ENCODE assay signal across 20 cellular contexts in genomic region chr6:149888659-149889058, GRCh38. TPM values are rescaled to one million over a fixed set of nuclear protein-coding genes. Genes with fewer than 3 reads are reported as not detected.
A peak's percentile ranks its signal among the peaks of the same experiment; 100 is the strongest.
DNase-seq lines count a peak whose midpoint lies in the region; ATAC-seq, FAIRE-seq and TF ChIP-seq lines count a peak whose summit lies in the region.
"Had no signal": no experiment of that assay in that cellular context is flagged by ENCODE, and none has a peak within 500 bp of the region (broad histone marks: within the 10 kb centered on the region; RNA-seq: fewer than 3 reads in every experiment).

No MANE protein-coding gene starts in this region.

- TF ChIP-seq CTCF in fibroblast of lung (conservative IDR thresholded peaks at IDR 0.05 in 1 of 2, IDR thresholded peaks at IDR 0.05 in 1 of 2; ENCODE audit: low read depth in 1 of 2, low read length in 2 of 2) (no peak), type B pancreatic cell (conservative IDR thresholded peaks at IDR 0.05) (no peak)

- no peak overlapping the region for H2AFZ ChIP-seq in fibroblast of lung (ENCODE audit: low read length)
- H2AFZ ChIP-seq: GM23338 had no signal

- no peaks in the 10 kb centered on the region for H4K20me1 ChIP-seq in fibroblast of lung (ENCODE audit: control insufficient read depth, extremely low read depth, insufficient read depth, low read length)

- no peaks in the 10 kb centered on the region for H3K9me3 ChIP-seq in fibroblast of lung (ENCODE audit: control insufficient read depth, insufficient read depth, low read depth, low read length)
- H3K9me3 ChIP-seq: upper lobe of right lung had no signal

- no peaks in the 10 kb centered on the region for H3K27me3 ChIP-seq in fibroblast of lung (ENCODE audit: control insufficient read depth, insufficient read depth, low read length)
- H3K27me3 ChIP-seq: upper lobe of right lung had no signal

- POLR2A ChIA-PET in naive thymus-derived CD8-positive, alpha-beta T cell (lab: Charles Lee) = no interaction called here

- H3K36me3 Mint-ChIP-seq in type B pancreatic cell = no peaks in the 10 kb centered on the region
- no peaks in the 10 kb centered on the region for H3K36me3 Mint-ChIP-seq in naive thymus-derived CD8-positive, alpha-beta T cell
- H3K36me3 Mint-ChIP-seq: activated CD4-positive, alpha-beta memory T cell treated with anti-CD3 and anti-CD28 coated beads for 36 hours had no signal

- no peak overlapping the region for H3K27ac ChIP-seq in fibroblast of lung (ENCODE audit: insufficient read depth, low read length)
- H3K27ac ChIP-seq: coronary artery, upper lobe of right lung had no signal

- no peaks in the 10 kb centered on the region for H3K79me2 ChIP-seq in fibroblast of lung (ENCODE audit: control insufficient read depth, insufficient read depth, low read length)

- no peak for ATAC-seq in naive thymus-derived CD8-positive, alpha-beta T cell
- ATAC-seq in GM21447 (IDR thresholded peaks at IDR 0.05; ENCODE audit: unreplicated experiment) = no peak
- ATAC-seq: GM23338, right cardiac atrium, upper lobe of right lung had no signal

- peaks cover 18% of the 10 kb centered on the region for H3K4me1 ChIP-seq in fibroblast of lung (ENCODE audit: control insufficient read depth, extremely low read depth, insufficient read depth, low read length)

- H3K4me1 Mint-ChIP-seq in type B pancreatic cell (ENCODE audit: unreplicated experiment) = peaks cover 8% of the 10 kb centered on the region
- no peaks in the 10 kb centered on the region for H3K4me1 Mint-ChIP-seq in naive thymus-derived CD8-positive, alpha-beta T cell

- peak; percentile 17 for DNase-seq in SIG-M5 treated with dmso at 0.1 percent for 504 hours (lab: John Stamatoyannopoulos, UW; ENCODE audit: unreplicated experiment)
- no peak for DNase-seq in SIG-M5 (lab: John Stamatoyannopoulos, UW)
- peak; percentile 69 for DNase-seq in NOMO-1 treated with dmso at 0.1 percent for 144 hours (lab: John Stamatoyannopoulos, UW; ENCODE audit: unreplicated experiment)
- DNase-seq in fibroblast of lung (ENCODE audit: low read depth in 2 of 2) = peak; percentile 35
- no peak for DNase-seq in type B pancreatic cell (ENCODE audit: extremely low spot score, unreplicated experiment)
- no peak for DNase-seq in RCC 7860 (ENCODE audit: low spot score)
- no peak for DNase-seq in naive thymus-derived CD8-positive, alpha-beta T cell
- DNase-seq: activated CD4-positive, alpha-beta memory T cell treated with anti-CD3 and anti-CD28 coated beads for 36 hours; NCI-H146; NCI-H748 treated with DMSO at 0.1 percent for 48 hours; right cardiac atrium; stimulated activated CD4-positive, alpha-beta T cell treated with anti-CD3 and anti-CD28 coated beads, Interleukin-2, amount 100 ng/mL, for 48 hours; upper lobe of right lung had no signal

- peak overlapping the region; percentile 65 for H3K27ac Mint-ChIP-seq in type B pancreatic cell
- peak overlapping the region in 1 of 10 donors; percentile 7 for H3K27ac Mint-ChIP-seq in naive thymus-derived CD8-positive, alpha-beta T cell
- H3K27ac Mint-ChIP-seq: activated CD4-positive, alpha-beta memory T cell treated with anti-CD3 and anti-CD28 coated beads for 36 hours; activated T-helper 1 cell treated with anti-CD3 and anti-CD28 coated beads, Interleukin-12 subunit alpha, Interleukin-12 subunit beta, Interleukin-2, Interleukin-4 antibody, amounts not matched to agents 30 ng/mL and 10 ng/mL and 1 ng/mL, durations not matched to agents 14 hours and 24 hours and 36 hours; GM23338 had no signal

- H3K4me3 Mint-ChIP-seq in type B pancreatic cell = no peak overlapping the region
- no peak overlapping the region for H3K4me3 Mint-ChIP-seq in naive thymus-derived CD8-positive, alpha-beta T cell
- H3K4me3 Mint-ChIP-seq: activated CD4-positive, alpha-beta memory T cell treated with anti-CD3 and anti-CD28 coated beads for 36 hours; activated T-helper 1 cell treated with anti-CD3 and anti-CD28 coated beads, Interleukin-12 subunit alpha, Interleukin-12 subunit beta, Interleukin-2, Interleukin-4 antibody, amounts not matched to agents 30 ng/mL and 10 ng/mL and 1 ng/mL, durations not matched to agents 14 hours and 24 hours and 36 hours; GM23338 had no signal

- no peak overlapping the region for H3K9ac ChIP-seq in fibroblast of lung (ENCODE audit: insufficient read depth, low read length)

- H3K9me3 Mint-ChIP-seq in type B pancreatic cell = peaks cover 5% of the 10 kb centered on the region
- no peaks in the 10 kb centered on the region for H3K9me3 Mint-ChIP-seq in naive thymus-derived CD8-positive, alpha-beta T cell
- H3K9me3 Mint-ChIP-seq: activated CD4-positive, alpha-beta memory T cell treated with anti-CD3 and anti-CD28 coated beads for 36 hours; activated T-helper 1 cell treated with anti-CD3 and anti-CD28 coated beads, Interleukin-12 subunit alpha, Interleukin-12 subunit beta, Interleukin-2, Interleukin-4 antibody, amounts not matched to agents 30 ng/mL and 10 ng/mL and 1 ng/mL, durations not matched to agents 14 hours and 24 hours and 36 hours; GM23338 had no signal

- H3K27me3 Mint-ChIP-seq in type B pancreatic cell = peaks cover 34% of the 10 kb centered on the region
- peaks cover 5 to 14% (median 12%) of the 10 kb centered on the region in 5 donors for H3K27me3 Mint-ChIP-seq in naive thymus-derived CD8-positive, alpha-beta T cell

- no peak overlapping the region for H3K4me2 ChIP-seq in fibroblast of lung (ENCODE audit: extremely low read depth, insufficient read depth, low read length)
- H3K4me2 ChIP-seq: GM23338 had no signal

- H3K36me3 ChIP-seq in fibroblast of lung (ENCODE audit: control insufficient read depth, insufficient read depth, low read length) = no peaks in the 10 kb centered on the region
- H3K36me3 ChIP-seq: upper lobe of right lung had no signal

- no peak for FAIRE-seq in RCC 7860 (lab: Jason Lieb, UNC)
- FAIRE-seq: TTC549 had no signal

- H3K4me3 ChIP-seq in fibroblast of lung (replicated peaks in 1 of 4; ENCODE audit: control extremely low read depth in 1 of 4, insufficient read depth in 1 of 4, low read depth in 3 of 4, low read length in 4 of 4) = no peak overlapping the region
- H3K4me3 ChIP-seq: coronary artery, GM23338, lung, upper lobe of right lung had no signal

RNA-seq across cellular contexts. Expression of gene RAET1E, which starts 9.3 kb away (rescaled TPM):
- total RNA-seq in fibroblast of lung = 0.51 and 1.5 TPM in 2 replicates
- polyA plus RNA-seq in fibroblast of lung = 0.12 and 0.70 TPM in 2 replicates
- 0.13 and 0.89 TPM in 2 replicates for polyA plus RNA-seq in fibroblast of lung (2012)
- 0.63 TPM in 1 of 2 replicates, not detected in the other for polyA minus RNA-seq in fibroblast of lung (ENCODE audit: low replicate concordance)
- total RNA-seq in type B pancreatic cell (ENCODE audit: low replicate concordance) = 1.2 TPM in 1 of 2 replicates, not detected in the other
- not detected for total RNA-seq in naive thymus-derived CD8-positive, alpha-beta T cell
- not detected for polyA plus RNA-seq in naive thymus-derived CD8-positive, alpha-beta T cell
- total RNA-seq: activated CD4-positive, alpha-beta memory T cell treated with anti-CD3 and anti-CD28 coated beads for 36 hours; activated T-helper 1 cell treated with anti-CD3 and anti-CD28 coated beads, Interleukin-12 subunit alpha, Interleukin-12 subunit beta, Interleukin-2, Interleukin-4 antibody, amounts not matched to agents 30 ng/mL and 10 ng/mL and 1 ng/mL, durations not matched to agents 14 hours and 24 hours and 36 hours; GM23338 had no signal
- polyA plus RNA-seq: GM23338, neural cell had no signal

RNA-seq across cellular contexts. Expression of gene LRP11, which starts 24.5 kb away (rescaled TPM):
- total RNA-seq in fibroblast of lung (54.7 and 89.5 TPM in 2 replicates), type B pancreatic cell (ENCODE audit: low replicate concordance) (56.6 and 66.4 TPM in 2 replicates)
- 43.3 and 58.4 TPM in 2 replicates for polyA plus RNA-seq in fibroblast of lung
- polyA plus RNA-seq in fibroblast of lung (2012) = 31.4 and 42.5 TPM in 2 replicates
- 82.3 and 116 TPM in 2 replicates for polyA minus RNA-seq in fibroblast of lung (ENCODE audit: low replicate concordance)
- 1 to 10 TPM; 1.4 to 1.8 TPM for total RNA-seq in naive thymus-derived CD8-positive, alpha-beta T cell
- polyA plus RNA-seq in naive thymus-derived CD8-positive, alpha-beta T cell = under 1 TPM; 0.33 to 0.43 (median 0.37) TPM

RNA-seq across cellular contexts. Expression of gene RAET1G, which starts 34.3 kb away (rescaled TPM):
- 3.3 and 8.8 TPM in 2 replicates for total RNA-seq in fibroblast of lung
- polyA plus RNA-seq in fibroblast of lung = 3.3 and 8.9 TPM in 2 replicates
- polyA plus RNA-seq in fibroblast of lung (2012) = 3.7 and 9.9 TPM in 2 replicates
- polyA minus RNA-seq in fibroblast of lung (ENCODE audit: low replicate concordance) = 1.8 and 10.8 TPM in 2 replicates
- 0.53 and 2.1 TPM in 2 replicates for total RNA-seq in type B pancreatic cell (ENCODE audit: low replicate concordance)
- not detected for total RNA-seq in naive thymus-derived CD8-positive, alpha-beta T cell
- polyA plus RNA-seq in naive thymus-derived CD8-positive, alpha-beta T cell = not detected
- total RNA-seq: activated CD4-positive, alpha-beta memory T cell treated with anti-CD3 and anti-CD28 coated beads for 36 hours; GM23338 had no signal
- polyA plus RNA-seq: GM23338, neural cell had no signal

RNA-seq across cellular contexts. Expression of gene ULBP2, which starts 53.2 kb away (rescaled TPM):
- total RNA-seq in fibroblast of lung (1.0 and 1.8 TPM in 2 replicates), type B pancreatic cell (ENCODE audit: low replicate concordance) (1.4 TPM in 1 of 2 replicates, not detected in the other)
- 6.9 and 10.0 TPM in 2 replicates for polyA plus RNA-seq in fibroblast of lung
- polyA plus RNA-seq in fibroblast of lung (2012) = 4.3 and 6.1 TPM in 2 replicates
- polyA minus RNA-seq in fibroblast of lung (ENCODE audit: low replicate concordance) = 1.7 and 3.3 TPM in 2 replicates
- not detected for total RNA-seq in naive thymus-derived CD8-positive, alpha-beta T cell
- under 1 TPM in 2 of 3 donors, not detected in 1; 0.37 to 0.41 TPM for polyA plus RNA-seq in naive thymus-derived CD8-positive, alpha-beta T cell
- total RNA-seq: GM23338 had no signal
- polyA plus RNA-seq: GM23338 had no signal

Comparison
In these comparisons a context has a peak if more than half of its experiments do, and no peak if none do; other contexts are left out.
1. DNase-seq: peak in SIG-M5 treated with dmso at 0.1 percent for 504 hours (single experiment), NOMO-1 treated with dmso at 0.1 percent for 144 hours (single experiment) and fibroblast of lung (2 of 2); none in SIG-M5 (single experiment), type B pancreatic cell (single experiment), RCC 7860 (single experiment) and naive thymus-derived CD8-positive, alpha-beta T cell (0 of 10).
2. RNA of gene LRP11, which starts 24.5 kb away (total RNA-seq): 54.7 to 89.5 TPM in fibroblast of lung and 56.6 to 66.4 TPM in type B pancreatic cell; 1.4 to 1.8 TPM in naive thymus-derived CD8-positive, alpha-beta T cell; every median in the first group is over 10 times any median in the second.